Comparison of ENCODE assay signal across 29 cellular contexts in genomic region chr17:73559532-73559931, GRCh38.
"Had no signal": no experiment of that assay in that cellular context is flagged by ENCODE, and none has a peak within 500 bp of the region (broad histone marks: within the 10 kb centered on the region; RNA-seq: fewer than 3 reads in every experiment).

No MANE protein-coding gene starts in this region.

- H3K27ac Mint-ChIP-seq: memory B cell; stimulated activated effector memory CD8-positive, alpha-beta T cell treated with anti-CD3 and anti-CD28 coated beads, Interleukin-12 subunit alpha, Interleukin-12 subunit beta, amount 100 ng/mL, for 72 hours had no signal

- H3K27me3 ChIP-seq: ovary, tibial nerve, upper lobe of left lung had no signal

- H3K4me1 ChIP-seq: esophagus muscularis mucosa, foreskin keratinocyte, gastroesophageal sphincter, psoas muscle, sigmoid colon, tibial nerve, upper lobe of left lung had no signal

- H3K36me3 ChIP-seq: esophagus muscularis mucosa, gastroesophageal sphincter, ovary, sigmoid colon, thoracic aorta, tibial nerve, upper lobe of left lung had no signal

- H3K9me3 Mint-ChIP-seq: memory B cell, nephron had no signal

- H3K27ac ChIP-seq: coronary artery, esophagus muscularis mucosa, foreskin keratinocyte, gastroesophageal sphincter, ovary, psoas muscle, sigmoid colon, thoracic aorta, tibial nerve, upper lobe of left lung had no signal

- H3K9me3 ChIP-seq: esophagus muscularis mucosa, ovary, psoas muscle, sigmoid colon, thoracic aorta, tibial nerve, upper lobe of left lung had no signal

- H3K4me3 Mint-ChIP-seq: memory B cell; naive thymus-derived CD4-positive, alpha-beta T cell; nephron; stimulated activated effector memory CD8-positive, alpha-beta T cell treated with anti-CD3 and anti-CD28 coated beads, Interleukin-12 subunit alpha, Interleukin-12 subunit beta, amount 100 ng/mL, for 72 hours had no signal

- H3K27me3 Mint-ChIP-seq: memory B cell had no signal

- FAIRE-seq: endothelial cell of umbilical vein, keratinocyte had no signal

- DNase-seq: dermis blood vessel endothelial cell; effector memory CD4-positive, alpha-beta T cell; foreskin keratinocyte; glutamatergic neuron; hypothalamus; midbrain; naive thymus-derived CD4-positive, alpha-beta T cell; nucleus accumbens; ovary; posterior cingulate gyrus; psoas muscle; right cardiac atrium; sigmoid colon; stimulated activated CD4-positive, alpha-beta T cell treated with anti-CD3 and anti-CD28 coated beads, Interleukin-2, amount 100 ng/mL, for 24 hours; stimulated activated CD4-positive, alpha-beta T cell treated with anti-CD3 and anti-CD28 coated beads, Interleukin-4, amount 100 ng/mL, for 24 hours; stimulated activated naive CD8-positive, alpha-beta T cell treated with anti-CD3 and anti-CD28 coated beads, Interleukin-15, Interleukin-2, amounts not matched to agents 100 U/mL and 50 U/mL, for 24 hours; substantia nigra; upper lobe of left lung had no signal

- H3K4me3 ChIP-seq: coronary artery, esophagus muscularis mucosa, gastroesophageal sphincter, lung, ovary, psoas muscle, sigmoid colon, thoracic aorta, tibial nerve, upper lobe of left lung had no signal

- H3K36me3 Mint-ChIP-seq: stimulated activated effector memory CD8-positive, alpha-beta T cell treated with anti-CD3 and anti-CD28 coated beads, Interleukin-12 subunit alpha, Interleukin-12 subunit beta, amount 100 ng/mL, for 72 hours had no signal
